ENCODE assay signal across 1 cellular context in the genomic region with DNA sequence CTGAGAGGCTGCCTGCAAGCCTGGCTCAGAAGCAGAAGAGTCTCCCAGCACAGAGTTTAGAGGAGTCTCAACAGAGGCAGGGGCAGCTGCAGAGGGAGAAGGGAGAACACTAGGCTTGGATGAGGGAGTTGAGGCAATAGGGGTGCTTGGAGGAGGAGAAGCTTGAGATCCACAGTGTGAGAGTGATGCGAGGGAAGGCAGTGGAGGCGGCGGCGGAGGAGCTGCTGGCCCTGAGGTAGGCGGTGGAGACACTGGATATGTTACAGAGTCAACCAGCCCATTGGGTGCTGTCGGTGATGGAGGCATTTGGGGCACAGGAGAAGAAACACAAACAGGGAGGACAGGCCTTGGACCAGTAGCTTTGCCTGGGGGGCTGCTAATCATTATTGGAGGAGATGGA.
TF ChIP-seq lines count a peak whose summit lies in the region.

No MANE protein-coding gene starts in this region.

TF ChIP-seq in IMR-90, 13 proteins besides CTCF, POLR2A, EP300 and RAD21 (continued from another document):
- TF ChIP-seq USF2 (IDR thresholded peaks at IDR 0.05; ENCODE audit: low read depth, low read length) (no peak), FOS (IDR thresholded peaks at IDR 0.05; ENCODE audit: low read depth, low read length) (no peak), MAFK (IDR thresholded peaks at IDR 0.05; ENCODE audit: low read depth, low read length) (no peak), MAZ (IDR thresholded peaks at IDR 0.05; ENCODE audit: borderline replicate concordance, low read depth, low read length) (no peak), MXI1 (IDR thresholded peaks at IDR 0.05; ENCODE audit: borderline replicate concordance, low read depth, low read length) (no peak), CHD1 (IDR thresholded peaks at IDR 0.05; ENCODE audit: low read depth, low read length) (no peak)
TF ChIP-seq in IMR-90: peak in this region for 0.
